ENCODE assay signal across 15 cellular contexts in genomic region chr20:50092436-50092835, GRCh38. TPM values are rescaled to one million over a fixed set of nuclear protein-coding genes. Genes with fewer than 3 reads are reported as not detected.
DNase-seq lines count a peak whose midpoint lies in the region; ATAC-seq and TF ChIP-seq lines count a peak whose summit lies in the region.
"Had no signal": no experiment of that assay in that cellular context is flagged by ENCODE, and none has a peak within 500 bp of the region (broad histone marks: within the 10 kb centered on the region; RNA-seq: fewer than 3 reads in every experiment).

No MANE protein-coding gene starts in this region.

- H3K4me3 ChIP-seq in GM23338 (no peak overlapping the region), fibroblast of mammary gland (ENCODE audit: control insufficient read depth, low read depth, low read length) (no peak overlapping the region), rectal smooth muscle tissue (ENCODE audit: low read length) (no peak overlapping the region)
- H3K4me3 ChIP-seq: colonic mucosa, thoracic aorta had no signal

- H3K27ac ChIP-seq in GM23338 (ENCODE audit: low read depth) = peak overlapping the region; percentile 59; the same call in 1 of the 2 replicates
- peak overlapping the region; percentile 48 for H3K27ac ChIP-seq in rectal smooth muscle tissue (ENCODE audit: low read depth, low read length)
- H3K27ac ChIP-seq: colonic mucosa, thoracic aorta had no signal

- peaks cover 88% of the 10 kb centered on the region for H3K79me2 ChIP-seq in GM23338 (replicated peaks; ENCODE audit: insufficient read depth)

- ATAC-seq in GM23338 (no peak), T-cell (replicated peaks in 1 of 4) (no peak), GM21717 (IDR thresholded peaks at IDR 0.05; ENCODE audit: unreplicated experiment) (no peak)

- no peaks in the 10 kb centered on the region for H3K9me2 ChIP-seq in GM23338 (ENCODE audit: insufficient read depth)

- H2AFZ ChIP-seq in GM23338 = no peak overlapping the region

- H3K27ac Mint-ChIP-seq in GM23338 (no peak overlapping the region), T-cell (peak overlapping the region; percentile 6 to 29)
- H3K27ac Mint-ChIP-seq: IgD-negative memory B cell had no signal

- H3K36me3 ChIP-seq in GM23338 (ENCODE audit: insufficient read depth) (peaks cover 14% of the 10 kb centered on the region), rectal smooth muscle tissue (ENCODE audit: control insufficient read depth, insufficient read depth, low read length) (peaks cover 7% of the 10 kb centered on the region)

- DNase-seq in GM23338 (ENCODE audit: low spot score) (no peak), T-cell (no peak), fibroblast of mammary gland (ENCODE audit: low read depth) (peak; percentile 46), DMS 273 treated with DMSO at 0.1 percent for 48 hours (lab: John Stamatoyannopoulos, UW) (no peak), GM19240 (ENCODE audit: insufficient read length, low spot score) (no peak)
- DNase-seq: activated effector memory CD4-positive, alpha-beta T cell treated with anti-CD3 and anti-CD28 coated beads, Interleukin-2, amount 50 U/mL, for 16 hours; colonic mucosa; glutamatergic neuron; NCI-H2107; NCI-H774; stimulated activated CD4-positive, alpha-beta T cell treated with anti-CD3 and anti-CD28 coated beads, Interleukin-4, amount 100 ng/mL, for 24 hours had no signal

- TF ChIP-seq CTCF in GM23338 (conservative IDR thresholded peaks at IDR 0.05; ENCODE audit: low read depth in 2 of 2) = no peak
- TF ChIP-seq CTCF in fibroblast of mammary gland (conservative IDR thresholded peaks at IDR 0.05; ENCODE audit: control insufficient read depth, insufficient read depth, low read depth, low read length) = no peak

- peaks cover 44% of the 10 kb centered on the region for H4K20me1 ChIP-seq in GM23338 (replicated peaks; ENCODE audit: insufficient read depth)

- CTCF ChIA-PET in T-cell (lab: Charles Lee) = interaction anchor here (0.8 to 1.1 kb wide), 2 partner anchors 8 to 23 kb away, joined by 3 read pairs; no protein-coding TSS in a partner anchor

- no peaks in the 10 kb centered on the region for H3K27me3 ChIP-seq in GM23338 (ENCODE audit: insufficient read depth)
- H3K27me3 ChIP-seq in rectal smooth muscle tissue (ENCODE audit: control insufficient read depth, insufficient read depth, low read length) = no peaks in the 10 kb centered on the region
- H3K27me3 ChIP-seq: colonic mucosa had no signal

- POLR2A ChIA-PET in T-cell (lab: Charles Lee) = interaction anchor here in 1 of 2 donors (0.6 to 1.2 kb wide), 2 partner anchors 152 to 420 kb away, joined by 3 to 9 read pairs; no protein-coding TSS in a partner anchor

- peaks cover 4% of the 10 kb centered on the region; the same call in 2 of the 3 replicates for H3K4me1 Mint-ChIP-seq in GM23338
- H3K4me1 Mint-ChIP-seq in T-cell = peaks cover 20 to 32% (median 26%) of the 10 kb centered on the region in 3 donors

- no peak overlapping the region for H3K4me3 Mint-ChIP-seq in GM23338
- H3K4me3 Mint-ChIP-seq in T-cell = no peak overlapping the region
- H3K4me3 Mint-ChIP-seq: IgD-negative memory B cell had no signal

- H3K36me3 Mint-ChIP-seq in GM23338 (ENCODE audit: low read depth) (peaks cover 42% of the 10 kb centered on the region), T-cell (peaks cover 43% of the 10 kb centered on the region)

- peaks cover 2% of the 10 kb centered on the region for H3K27me3 Mint-ChIP-seq in GM23338 (ENCODE audit: insufficient read depth, low read depth, poor library complexity)
- H3K27me3 Mint-ChIP-seq in T-cell = no peaks in the 10 kb centered on the region
- H3K27me3 Mint-ChIP-seq: IgD-negative memory B cell had no signal

- H3K4me2 ChIP-seq in GM23338 = no peak overlapping the region

- H3K9me3 Mint-ChIP-seq in GM23338 (no peaks in the 10 kb centered on the region), T-cell (no peaks in the 10 kb centered on the region)
- H3K9me3 Mint-ChIP-seq: IgD-negative memory B cell had no signal

- peaks cover 9% of the 10 kb centered on the region for H3K4me1 ChIP-seq in GM23338 (ENCODE audit: insufficient read depth)
- peaks cover 10% of the 10 kb centered on the region for H3K4me1 ChIP-seq in rectal smooth muscle tissue (ENCODE audit: control insufficient read depth, insufficient read depth, low read length)
- H3K4me1 ChIP-seq: colonic mucosa had no signal

- H3K9ac ChIP-seq in rectal smooth muscle tissue (ENCODE audit: low read length) = no peak overlapping the region

- peaks cover 19% of the 10 kb centered on the region; the same call in 1 of the 2 replicates for H3F3A ChIP-seq in GM23338 (replicated peaks; ENCODE audit: low read depth)

TF ChIP-seq in GM23338, 12 proteins besides CTCF, POLR2A, EP300 and RAD21 (continues in another document):
- no peak for TF ChIP-seq NANOG (IDR thresholded peaks at IDR 0.05; ENCODE audit: borderline replicate concordance)
- TF ChIP-seq JUNB (IDR thresholded peaks at IDR 0.05; ENCODE audit: unreplicated experiment) = no peak
- TF ChIP-seq EZH2phosphoT487 (IDR thresholded peaks at IDR 0.05; ENCODE audit: unreplicated experiment) = no peak
- TF ChIP-seq ZNF331 (CRISPR knock-in tag; IDR thresholded peaks at IDR 0.05; ENCODE audit: low read depth) = no peak
- no peak for TF ChIP-seq POLR2AphosphoS5 (IDR thresholded peaks at IDR 0.05; ENCODE audit: low read depth)
- TF ChIP-seq EZH2 (IDR thresholded peaks at IDR 0.05; ENCODE audit: low read depth, unreplicated experiment) = no peak
- no peak for TF ChIP-seq ETS1 (IDR thresholded peaks at IDR 0.05)
- no peak for TF ChIP-seq CREB1 (CRISPR knock-in tag; IDR thresholded peaks at IDR 0.05; ENCODE audit: low read depth)
- no peak for TF ChIP-seq ZNF462 (CRISPR knock-in tag; IDR thresholded peaks at IDR 0.05)

RNA-seq across cellular contexts. Expression of gene UBE2V1, which starts 20.5 kb away (rescaled TPM):
- 85.7 and 105 TPM in 2 replicates for total RNA-seq in GM23338 (2014; rRNA removed; shearing (Covaris generic))
- polyA plus RNA-seq in GM23338 (2016; fragmentation: Nextera tagmentation; extraction: Ambion mirVana) = 293 and 302 TPM in 2 replicates
- total RNA-seq in T-cell = 100 to 1,000 TPM; 107 to 194 (median 116) TPM
